ENCODE assay signal across 9 cellular contexts in the genomic region with DNA sequence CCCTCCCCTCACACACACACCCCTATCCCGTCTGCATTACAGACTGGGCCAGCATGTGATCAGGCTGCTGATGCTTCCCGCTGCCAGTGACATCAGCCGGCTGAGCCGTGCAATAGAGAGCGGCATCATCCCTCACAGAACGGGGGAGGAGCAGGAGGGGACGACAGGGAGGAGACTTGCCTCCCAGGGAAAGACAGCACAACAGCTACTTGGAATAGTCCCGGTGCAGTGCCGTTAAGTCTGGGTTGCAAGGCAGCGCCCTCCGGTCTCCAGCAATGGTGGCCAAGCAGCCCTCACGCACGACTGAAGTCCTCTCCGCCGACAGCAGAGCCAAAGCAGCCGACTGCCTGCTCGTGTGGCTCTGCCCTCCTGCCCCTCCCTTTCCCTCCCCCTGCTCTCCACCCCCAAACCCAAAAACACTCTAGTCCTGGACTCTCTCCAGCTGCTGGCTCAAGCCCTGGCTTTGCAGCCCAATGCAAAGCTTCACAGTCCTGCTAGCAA. TPM values are rescaled to one million over a fixed set of nuclear protein-coding genes. Genes with fewer than 3 reads are reported as not detected.
A peak's percentile ranks its signal among the peaks of the same experiment; 100 is the strongest.
DNase-seq lines count a peak whose midpoint lies in the region; ATAC-seq, FAIRE-seq and TF ChIP-seq lines count a peak whose summit lies in the region.
"Had no signal": no experiment of that assay in that cellular context is flagged by ENCODE, and none has a peak within 500 bp of the region (broad histone marks: within the 10 kb centered on the region; RNA-seq: fewer than 3 reads in every experiment).

No MANE protein-coding gene starts in this region.

- peak overlapping the region; percentile 61 to 83 (median 64) for H3K4me3 ChIP-seq in subcutaneous abdominal adipose tissue (ENCODE audit: low read depth in 1 of 5, low read length in 5 of 5)

- no peak overlapping the region for H3K27ac ChIP-seq in subcutaneous abdominal adipose tissue (ENCODE audit: low read depth, low read length)

- H3K9ac ChIP-seq in subcutaneous abdominal adipose tissue (ENCODE audit: low read length in 5 of 5) = peak overlapping the region in 2 of 5 donors; percentile 17 to 52

- FAIRE-seq in GM12891 (lab: Jason Lieb, UNC) = no peak
- FAIRE-seq: endometrium had no signal

- no peaks in the 10 kb centered on the region for H3K9me3 ChIP-seq in subcutaneous abdominal adipose tissue (ENCODE audit: control insufficient read depth in 5 of 5, low read length in 5 of 5)

- peaks cover 0 to 14% (median 0%) of the 10 kb centered on the region in 5 donors for H3K27me3 ChIP-seq in subcutaneous abdominal adipose tissue (ENCODE audit: control insufficient read depth in 5 of 5, insufficient read depth in 4 of 5, low read length in 5 of 5)

- ATAC-seq in HG03108 (IDR thresholded peaks at IDR 0.05; ENCODE audit: unreplicated experiment) (no peak), GM18907 (IDR thresholded peaks at IDR 0.05; ENCODE audit: unreplicated experiment) (no peak)

- H3K4me1 ChIP-seq in subcutaneous abdominal adipose tissue (ENCODE audit: control insufficient read depth in 5 of 5, insufficient read depth in 5 of 5, low read length in 5 of 5) = peaks cover 0 to 15% (median 10%) of the 10 kb centered on the region in 5 donors

- no peak for TF ChIP-seq POLR2A in GM12891 (IDR thresholded peaks at IDR 0.05; ENCODE audit: low read depth, low read length)

- no peaks in the 10 kb centered on the region for H3K36me3 ChIP-seq in subcutaneous abdominal adipose tissue (ENCODE audit: control insufficient read depth in 5 of 5, insufficient read depth in 5 of 5, low read length in 5 of 5)

- peak; percentile 26 to 96 (median 76) for DNase-seq in C1 segment of cervical spinal cord (lab: John Stamatoyannopoulos, UW)
- DNase-seq in NCI-H1436 treated with DMSO at 0.1 percent for 48 hours (lab: John Stamatoyannopoulos, UW) = peak; percentile 11
- DNase-seq in dedifferentiated amniotic fluid mesenchymal stem cell (ENCODE audit: extremely low spot score) = peak; percentile 75
- DNase-seq in left kidney (ENCODE audit: low read depth, low spot score) = peak; percentile 90
- DNase-seq in GM12891 (ENCODE audit: insufficient read length, low spot score) = no peak

TF ChIP-seq in GM12891, 5 proteins besides CTCF, POLR2A, EP300 and RAD21:
- no peak for TF ChIP-seq TAF1 (IDR thresholded peaks at IDR 0.05; ENCODE audit: low read depth, low read length)
- TF ChIP-seq PAX5 (IDR thresholded peaks at IDR 0.05; ENCODE audit: insufficient read depth, low read length, severe bottlenecking) = no peak
- TF ChIP-seq POLR2AphosphoS5 (IDR thresholded peaks at IDR 0.05; ENCODE audit: low read depth, low read length) = no peak
- TF ChIP-seq SPI1 (IDR thresholded peaks at IDR 0.05; ENCODE audit: low read depth, low read length) = no peak

RNA-seq across cellular contexts. Expression of a gene that starts 31.5 kb away (rescaled TPM):
- polyA plus RNA-seq in GM12891 (2012; ENCODE audit: low read depth, missing spikeins) = 9,416 TPM
